Comparison of ENCODE assay signal across 8 cellular contexts in the genomic region with DNA sequence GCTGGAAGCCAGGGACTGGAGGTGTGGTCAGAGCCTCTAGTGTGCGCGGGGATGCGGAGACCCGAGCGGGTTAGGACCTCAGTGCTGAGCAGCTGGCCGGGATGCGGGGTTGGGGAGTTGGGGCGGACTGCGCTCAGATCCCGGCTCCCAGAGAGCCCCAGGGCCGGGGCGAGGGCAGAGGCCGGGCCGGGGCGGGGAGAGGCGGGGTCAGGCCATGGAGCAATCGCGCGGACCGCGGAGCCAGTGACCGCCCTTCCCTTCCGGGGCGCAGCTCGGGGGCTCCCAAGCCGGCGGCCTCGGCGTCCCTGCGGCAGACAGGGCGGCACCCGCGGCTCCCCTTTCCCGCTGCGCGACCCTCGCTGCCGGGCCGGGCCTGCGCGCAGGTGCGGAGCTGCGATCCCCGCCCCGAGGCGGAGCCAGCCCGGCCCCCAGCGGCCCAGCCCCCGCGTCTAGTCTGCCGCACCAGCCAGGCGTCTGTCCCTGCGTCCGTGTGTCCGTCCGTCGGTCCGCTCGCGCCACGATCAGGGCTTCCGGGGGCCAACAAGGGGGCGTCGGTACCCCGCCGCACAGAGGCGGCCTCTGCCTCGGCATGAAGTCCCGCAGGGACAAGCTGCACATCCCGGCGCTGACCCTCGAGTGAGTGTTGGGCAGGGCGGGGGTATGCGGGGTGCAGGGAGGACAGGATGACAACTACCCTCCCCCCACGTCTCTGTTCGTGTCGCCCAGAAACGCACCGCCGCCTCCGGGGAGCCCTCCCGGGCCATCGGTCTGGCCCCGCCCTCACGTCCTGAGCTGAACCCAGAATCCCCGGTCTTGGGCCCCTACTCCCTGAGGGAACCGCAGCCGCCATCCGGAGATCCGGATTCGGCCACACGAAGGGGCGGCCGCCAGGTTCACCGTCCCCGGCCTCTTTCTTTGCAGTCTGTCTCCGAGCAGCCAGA. TPM values are rescaled to one million over a fixed set of nuclear protein-coding genes. Genes with fewer than 3 reads are reported as not detected.
A peak's percentile ranks its signal among the peaks of the same experiment; 100 is the strongest.
DNase-seq lines count a peak whose midpoint lies in the region; ATAC-seq and TF ChIP-seq lines count a peak whose summit lies in the region.

No MANE protein-coding gene starts in this region.

- H3K4me1 ChIP-seq in endocrine pancreas (ENCODE audit: control insufficient read depth, insufficient read depth, low read length) (no peaks in the 10 kb centered on the region), mucosa of descending colon (ENCODE audit: low read depth) (peaks cover 19% of the 10 kb centered on the region), suprapubic skin (peaks cover 19% of the 10 kb centered on the region)

- WGBS in suprapubic skin: 14% methylated on average over 19 of the region's 97 CpGs

- no peak for TF ChIP-seq CTCF in C4-2B (conservative IDR thresholded peaks at IDR 0.05)
- TF ChIP-seq CTCF in mucosa of descending colon (IDR thresholded peaks at IDR 0.05): no peak
- TF ChIP-seq CTCF in suprapubic skin (IDR thresholded peaks at IDR 0.05): no peak

- H3K9ac ChIP-seq in endocrine pancreas (ENCODE audit: control insufficient read depth, insufficient read depth, low read length): peak overlapping the region; percentile 80

- H3K4me3 ChIP-seq in endocrine pancreas (ENCODE audit: control insufficient read depth, insufficient read depth, low read length) (no peak overlapping the region), mucosa of descending colon (peak overlapping the region; percentile 57), suprapubic skin (peak overlapping the region; percentile 74)

- H3K36me3 ChIP-seq in endocrine pancreas (ENCODE audit: control insufficient read depth, insufficient read depth, low read length) (no peaks in the 10 kb centered on the region), mucosa of descending colon (ENCODE audit: low read depth) (no peaks in the 10 kb centered on the region), suprapubic skin (no peaks in the 10 kb centered on the region)

- H3K9me3 ChIP-seq in endocrine pancreas (ENCODE audit: control insufficient read depth, low read length) (no peaks in the 10 kb centered on the region), mucosa of descending colon (no peaks in the 10 kb centered on the region), suprapubic skin (no peaks in the 10 kb centered on the region)

- DNase-seq in activated CD4-positive, CD25-positive, alpha-beta regulatory T cell treated with anti-CD3 and anti-CD28 coated beads, Interleukin-2, amount 50 U/mL, for 72 hours: peak; percentile 68
- DNase-seq in mucosa of descending colon (peak; percentile 77 to 85 (median 84)), suprapubic skin (ENCODE audit: low spot score in 2 of 2) (no peak), G401 (ENCODE audit: low spot score) (no peak)

- ATAC-seq in HG02588 (IDR thresholded peaks at IDR 0.05; ENCODE audit: unreplicated experiment) (peak; percentile 44), mucosa of descending colon (peak; percentile 81), HG03196 (IDR thresholded peaks at IDR 0.05; ENCODE audit: unreplicated experiment) (no peak)

- in situ Hi-C loops in G401 (cut with HindIII; ENCODE audit: low sequenced_read_pairs): no loop called here

- TF ChIP-seq POLR2A in suprapubic skin (IDR thresholded peaks at IDR 0.05): no peak

- intact Hi-C loops in mucosa of descending colon (cut with DNase I, micrococcal nuclease): loop anchor here (5.0 to 10.0 kb wide), 3 partner anchors 55 to 217 kb away; no protein-coding TSS in a partner anchor

- no peak for TF ChIP-seq EP300 in suprapubic skin (IDR thresholded peaks at IDR 0.05)

- H3K27me3 ChIP-seq in endocrine pancreas (ENCODE audit: control insufficient read depth, insufficient read depth, low read length): no peaks in the 10 kb centered on the region
- H3K27me3 ChIP-seq in suprapubic skin: no peaks in the 10 kb centered on the region

- H3K27ac ChIP-seq in C4-2B (peak overlapping the region; percentile 66), suprapubic skin (peak overlapping the region; percentile 32)

RNA-seq across cellular contexts. Expression of a gene that starts 12.4 kb away (rescaled TPM):
- total RNA-seq in mucosa of descending colon (10 to 100 TPM; 25.2 to 37.3 (median 34.7) TPM), suprapubic skin (10 to 100 TPM; 13.4 to 29.7 (median 20.0) TPM)
- total RNA-seq in G401 (2014; rRNA removed; shearing (Covaris generic)): 1.2 and 2.6 TPM in 2 replicates

RNA-seq across cellular contexts. Expression of a gene that starts 23.3 kb away (rescaled TPM):
- total RNA-seq in mucosa of descending colon (1 to 10 TPM; 1.8 to 4.0 (median 2.2) TPM), suprapubic skin (under 1 TPM in 2 of 4 donors, not detected in 2; 0.30 to 0.87 TPM)
- not detected in 2 replicates for total RNA-seq in G401 (2014; rRNA removed; shearing (Covaris generic))

RNA-seq across cellular contexts. Expression of a gene that starts 43.0 kb away (rescaled TPM):
- 10 to 100 TPM; 31.6 to 40.0 (median 35.2) TPM for total RNA-seq in mucosa of descending colon
- total RNA-seq in suprapubic skin: 10 to 100 TPM; 14.1 to 25.9 (median 19.5) TPM
- total RNA-seq in G401 (2014; rRNA removed; shearing (Covaris generic)): 7.9 and 31.5 TPM in 2 replicates

Comparison
In these comparisons a context has a peak if more than half of its experiments do, and no peak if none do; other contexts are left out.
1. DNase-seq: peak in activated CD4-positive, CD25-positive, alpha-beta regulatory T cell treated with anti-CD3 and anti-CD28 coated beads, Interleukin-2, amount 50 U/mL, for 72 hours (single experiment) and mucosa of descending colon (3 of 3); none in suprapubic skin (0 of 2) and G401 (single experiment).